32 cellular contexts compared by ENCODE assay signal in the genomic region with DNA sequence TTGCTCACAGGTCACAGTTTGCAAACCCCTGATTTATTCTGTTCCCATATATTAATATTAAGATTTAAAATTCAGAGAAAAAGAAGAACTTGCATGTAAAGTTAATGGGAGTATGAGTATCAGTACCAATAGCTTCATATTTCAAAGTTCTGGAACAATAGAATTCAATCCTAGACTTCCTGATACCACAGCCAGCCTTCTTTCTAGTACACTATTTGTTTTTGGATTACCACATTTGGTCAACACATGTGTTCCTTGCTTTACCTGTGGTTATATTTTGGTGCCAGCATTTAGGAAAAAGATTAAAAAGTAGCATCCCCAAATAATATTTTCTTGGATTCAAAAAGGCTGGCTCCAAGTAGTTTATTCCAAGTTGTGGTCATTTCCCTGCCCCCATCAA. TPM values are rescaled to one million over a fixed set of nuclear protein-coding genes. Genes with fewer than 3 reads are reported as not detected.
"Had no signal": no experiment of that assay in that cellular context is flagged by ENCODE, and none has a peak within 500 bp of the region (broad histone marks: within the 10 kb centered on the region; RNA-seq: fewer than 3 reads in every experiment).

No MANE protein-coding gene starts in this region.

- ATAC-seq: stimulated activated effector memory CD8-positive, alpha-beta T cell treated with anti-CD3 and anti-CD28 coated beads, Interleukin-12 subunit alpha, Interleukin-12 subunit beta, amount 100 ng/mL, for 72 hours; stimulated activated memory B cell treated with anti-CD40 and anti-IgM and Interleukin-4, amounts not matched to agents 10 μg/mL and 1 μg/mL and 100 μg/mL, for 72 hours; stimulated activated naive B cell treated with anti-CD40 and anti-IgM and Interleukin-4, amounts not matched to agents 10 μg/mL and 1 μg/mL and 100 μg/mL, for 72 hours; stimulated activated naive CD8-positive, alpha-beta T cell treated with anti-CD3 and anti-CD28 coated beads, Interleukin-15, amount 100 ng/mL, for 72 hours; stimulated activated naive CD8-positive, alpha-beta T cell treated with anti-CD3 and anti-CD28 coated beads, Interleukin-15, Interleukin-2, amounts not matched to agents 100 U/mL and 50 U/mL, for 24 hours; upper lobe of right lung had no signal

- H3K27ac ChIP-seq: stomach, suprapubic skin, testis, thoracic aorta, thyroid gland, tibial artery, tibial nerve, transverse colon, upper lobe of left lung, upper lobe of right lung, uterus, vagina had no signal

- H3K27me3 ChIP-seq: stomach, suprapubic skin, testis, thyroid gland, tibial artery, tibial nerve, transverse colon, upper lobe of left lung, upper lobe of right lung, uterus, vagina had no signal

- FAIRE-seq: urothelium cell line had no signal

- H3K9me3 ChIP-seq: stomach, suprapubic skin, testis, thoracic aorta, thyroid gland, tibial artery, tibial nerve, transverse colon, upper lobe of left lung, upper lobe of right lung, uterus, vagina had no signal

- H3K4me3 ChIP-seq: stomach, suprapubic skin, testis, thoracic aorta, thyroid gland, tibial artery, tibial nerve, transverse colon, upper lobe of left lung, upper lobe of right lung, uterus, vagina had no signal

- DNase-seq: stimulated activated CD4-positive, alpha-beta T cell treated with anti-CD3 and anti-CD28 coated beads, Interleukin-2, amount 100 ng/mL, for 48 hours; stimulated activated CD4-positive, alpha-beta T cell treated with anti-CD3 and anti-CD28 coated beads, Interleukin-4, amount 100 ng/mL, for 1 hour; stimulated activated CD4-positive, alpha-beta T cell treated with anti-CD3 and anti-CD28 coated beads, Interleukin-4, amount 100 ng/mL, for 24 hours; stimulated activated CD4-positive, alpha-beta T cell treated with anti-CD3 and anti-CD28 coated beads, Interleukin-4, amount 100 ng/mL, for 4 hours; stimulated activated CD8-positive, alpha-beta memory T cell treated with anti-CD3 and anti-CD28 coated beads, Interleukin-4, amount 100 ng/mL, for 48 hours; stimulated activated naive B cell treated with anti-CD40 and anti-IgM and Interleukin-4, amounts not matched to agents 10 μg/mL and 1 μg/mL and 100 μg/mL, for 72 hours; stimulated activated naive CD4-positive, alpha-beta T cell; stimulated activated naive CD4-positive, alpha-beta T cell treated with Interleukin-2 at 50 U/mL for 16 hours; stimulated activated naive CD8-positive, alpha-beta T cell treated with anti-CD3 and anti-CD28 coated beads, Interleukin-15, amount 100 ng/mL, for 72 hours; stimulated activated naive CD8-positive, alpha-beta T cell treated with anti-CD3 and anti-CD28 coated beads, Interleukin-15, Interleukin-2, amounts not matched to agents 100 U/mL and 50 U/mL, for 24 hours; stomach; substantia nigra; testis; thyroid gland; tibial artery; transverse colon; trophoblast cell; upper lobe of left lung; upper lobe of right lung; uterus had no signal

- H3K36me3 ChIP-seq: stomach, thoracic aorta, thyroid gland, tibial artery, tibial nerve, transverse colon, upper lobe of left lung, upper lobe of right lung, uterus, vagina had no signal

- H3K4me1 ChIP-seq: stomach, suprapubic skin, testis, thyroid gland, tibial artery, tibial nerve, transverse colon, upper lobe of right lung, uterus, vagina had no signal

RNA-seq across cellular contexts. Expression of a gene that starts 55.1 kb away (rescaled TPM):
- total RNA-seq: stomach, subcutaneous adipose tissue, suprapubic skin, temporal lobe, testis, thoracic aorta, thyroid gland, tibial nerve, transverse colon, upper lobe of left lung, upper lobe of right lung, ureter, urinary bladder, uterus, vagina had no signal
- polyA plus RNA-seq: stomach, thymus, urinary bladder had no signal
